In the genomic region with DNA sequence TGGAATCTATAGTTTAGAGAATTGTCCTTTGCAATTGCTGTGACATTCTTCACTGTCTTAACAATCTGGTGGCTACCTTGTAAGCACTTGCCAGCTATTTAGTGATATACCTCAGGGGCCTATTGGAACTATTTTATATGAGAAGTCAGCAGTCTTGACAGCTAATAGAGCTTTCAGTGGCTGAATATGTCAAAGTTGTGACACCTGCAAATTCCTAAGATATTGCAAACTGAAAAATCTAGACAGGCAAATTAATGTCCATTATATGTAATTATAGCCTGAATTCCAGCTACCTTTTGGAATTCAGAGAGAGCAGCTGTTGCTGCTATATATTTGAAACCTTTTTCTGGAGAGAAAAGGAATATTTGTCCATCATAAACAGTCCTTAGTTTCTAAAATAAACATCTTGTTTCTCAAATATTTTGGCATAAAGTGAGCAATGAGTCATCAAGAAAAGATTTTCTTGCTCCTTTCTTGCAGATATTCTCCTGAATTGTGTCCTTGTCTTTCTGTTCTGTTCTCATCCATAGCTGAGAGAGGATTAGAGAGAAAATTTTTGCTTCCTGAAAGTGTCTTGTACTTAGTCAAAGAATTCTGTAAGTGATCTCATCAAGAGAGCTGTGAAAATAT, we compare ENCODE assay signal across 23 cellular contexts.
DNase-seq lines count a peak whose midpoint lies in the region; ATAC-seq and TF ChIP-seq lines count a peak whose summit lies in the region.
"Had no signal": no experiment of that assay in that cellular context is flagged by ENCODE, and none has a peak within 500 bp of the region (broad histone marks: within the 10 kb centered on the region; RNA-seq: fewer than 3 reads in every experiment).

No MANE protein-coding gene starts in this region.

- H2AK9ac ChIP-seq in IMR-90 (replicated peaks; ENCODE audit: low read depth, low read length, poor library complexity): no peak overlapping the region

- no peaks in the 10 kb centered on the region for H3K36me3 ChIP-seq in IMR-90 (ENCODE audit: control insufficient read depth, insufficient read depth, low read length)
- no peaks in the 10 kb centered on the region for H3K36me3 ChIP-seq in neural cell (ENCODE audit: insufficient read depth, low read length)
- H3K36me3 ChIP-seq in HAP-1 (replicated peaks): no peaks in the 10 kb centered on the region
- H3K36me3 ChIP-seq in effector memory CD4-positive, alpha-beta T cell (ENCODE audit: control insufficient read depth, insufficient read depth, low read length): no peaks in the 10 kb centered on the region
- H3K36me3 ChIP-seq: gastroesophageal sphincter had no signal

- TF ChIP-seq POLR2A in IMR-90 (IDR thresholded peaks at IDR 0.05; ENCODE audit: low read depth, low read length): no peak

- H2BK20ac ChIP-seq in IMR-90 (ENCODE audit: low read depth, low read length): no peak overlapping the region

- DNase-seq in AG10803 (ENCODE audit: low read depth) (peak; percentile 61), IMR-90 (peak; percentile 75), cerebellar cortex (ENCODE audit: low spot score) (peak; percentile 4), HAP-1 (ENCODE audit: low spot score in 2 of 2) (no peak), Ammon's horn (ENCODE audit: low spot score) (no peak)
- DNase-seq in effector memory CD4-positive, alpha-beta T cell: no peak
- DNase-seq: activated effector memory CD4-positive, alpha-beta T cell treated with anti-CD3 and anti-CD28 coated beads, Interleukin-2, amount 50 U/mL, for 16 hours; body of pancreas; CD4-positive, CD25-positive, alpha-beta regulatory T cell; effector CD8-positive, alpha-beta T cell; H9; naive thymus-derived CD4-positive, alpha-beta T cell; NCI-H1105; NCI-H2227 treated with DMSO at 0.1 percent for 48 hours; psoas muscle; SHP77; stimulated activated CD4-positive, alpha-beta T cell treated with anti-CD3 and anti-CD28 coated beads, Interleukin-12 subunit alpha, Interleukin-12 subunit beta, amount 100 ng/mL, for 4 hours; stimulated activated naive CD8-positive, alpha-beta T cell treated with anti-CD3 and anti-CD28 coated beads, Interleukin-15, Interleukin-2, amounts not matched to agents 100 U/mL and 50 U/mL, for 24 hours had no signal

- CTCF ChIA-PET in IMR-90 (lab: Yijun Ruan, JAX): interaction anchor here (0.8 kb wide), 1 partner anchor 1661 kb away, joined by 3 read pairs; no protein-coding TSS in a partner anchor

- H2AK5ac ChIP-seq in IMR-90 (ENCODE audit: low read depth, low read length): no peak overlapping the region

- no peaks in the 10 kb centered on the region for H3K9me1 ChIP-seq in IMR-90 (ENCODE audit: insufficient read depth, low read length)

- H2BK5ac ChIP-seq in IMR-90 (ENCODE audit: low read depth, low read length, poor library complexity, severe bottlenecking): no peak overlapping the region

- POLR2A ChIA-PET in IMR-90 (lab: Charles Lee; ENCODE audit: unreplicated experiment): no interaction called here

- H4K5ac ChIP-seq in IMR-90 (ENCODE audit: low read depth, low read length): no peak overlapping the region

- peak; percentile 98 for TF ChIP-seq EP300 in neural cell (conservative IDR thresholded peaks at IDR 0.05; ENCODE audit: poor library complexity, severe bottlenecking)

- H3K56ac ChIP-seq in IMR-90 (ENCODE audit: extremely low read depth, insufficient read depth, low read length): no peak overlapping the region

- ATAC-seq in IMR-90 (ENCODE audit: low read depth) (peak; percentile 88), GM19351 (IDR thresholded peaks at IDR 0.05; ENCODE audit: unreplicated experiment) (no peak)
- ATAC-seq: activated CD4-positive, CD25-positive, alpha-beta regulatory T cell treated with anti-CD3 and anti-CD28 coated beads, Interleukin-2, amount 50 U/mL, for 24 hours; body of pancreas; gastroesophageal sphincter; K562; naive thymus-derived CD4-positive, alpha-beta T cell; psoas muscle; stimulated activated naive CD8-positive, alpha-beta T cell treated with anti-CD3 and anti-CD28 coated beads, Interleukin-15, Interleukin-2, amounts not matched to agents 100 U/mL and 50 U/mL, for 24 hours had no signal

- no peak overlapping the region for H3K23ac ChIP-seq in IMR-90 (ENCODE audit: low read depth, low read length)

- H3K18ac ChIP-seq in IMR-90 (ENCODE audit: low read depth, low read length): no peak overlapping the region

- H2BK15ac ChIP-seq in IMR-90 (ENCODE audit: low read depth, low read length): no peak overlapping the region

- no peak overlapping the region for H3K14ac ChIP-seq in IMR-90 (replicated peaks; ENCODE audit: low read depth, low read length)

- H3F3A ChIP-seq in neural cell (ENCODE audit: insufficient read depth, low read length, poor library complexity, severe bottlenecking): no peaks in the 10 kb centered on the region

- no peaks in the 10 kb centered on the region for H3K9me2 ChIP-seq in neural cell (ENCODE audit: insufficient read depth, low read length)

- H3K4me3 ChIP-seq in AG10803 (ENCODE audit: low read length) (no peak overlapping the region), IMR-90 (ENCODE audit: insufficient read depth, low read depth, low read length) (no peak overlapping the region), neural cell (ENCODE audit: low read length) (peak overlapping the region; percentile 1), HAP-1 (no peak overlapping the region)
- H3K4me3 ChIP-seq in effector memory CD4-positive, alpha-beta T cell (ENCODE audit: insufficient read depth, low read depth, low read length, poor library complexity, severe bottlenecking): no peak overlapping the region
- H3K4me3 ChIP-seq: body of pancreas, gastroesophageal sphincter, K562, psoas muscle had no signal

- H3K79me1 ChIP-seq in IMR-90 (ENCODE audit: low read depth in 1 of 2, low read length in 2 of 2): no peaks in the 10 kb centered on the region

- H4K91ac ChIP-seq in IMR-90 (ENCODE audit: insufficient read depth, low read depth, low read length): no peak overlapping the region

- H4K8ac ChIP-seq in IMR-90 (ENCODE audit: low read depth in 2 of 2, low read length in 2 of 2): no peak overlapping the region

- TF ChIP-seq RAD21 in IMR-90 (IDR thresholded peaks at IDR 0.05; ENCODE audit: low read length) (no peak), neural cell (conservative IDR thresholded peaks at IDR 0.05) (no peak)

- BruUV-seq in IMR-90 (replicated peaks; lab: Mats Ljungman, UMichigan): no TSS peak

- in situ Hi-C loops in IMR-90 (cut with MboI; ENCODE audit: low sequenced_read_pairs) (no loop called here), HAP-1 (cut with MboI; ENCODE audit: low sequenced_read_pairs) (no loop called here)

- TF ChIP-seq CTCF in AG10803 (conservative IDR thresholded peaks at IDR 0.05; ENCODE audit: low read length) (no peak), IMR-90 (conservative IDR thresholded peaks at IDR 0.05; ENCODE audit: low read depth, low read length) (no peak), neural cell (IDR thresholded peaks at IDR 0.05; ENCODE audit: poor library complexity, severe bottlenecking) (no peak)

- no peak overlapping the region for H2BK120ac ChIP-seq in IMR-90 (ENCODE audit: low read depth, low read length)

- H3K9me3 ChIP-seq in IMR-90 (ENCODE audit: control insufficient read depth, insufficient read depth, low read length) (no peaks in the 10 kb centered on the region), neural cell (ENCODE audit: low read length) (no peaks in the 10 kb centered on the region), HAP-1 (no peaks in the 10 kb centered on the region)
- no peaks in the 10 kb centered on the region for H3K9me3 ChIP-seq in effector memory CD4-positive, alpha-beta T cell (ENCODE audit: control insufficient read depth, low read length)
- H3K9me3 ChIP-seq: body of pancreas, gastroesophageal sphincter, psoas muscle had no signal

- intact Hi-C loops in IMR-90 (cut with micrococcal nuclease): no loop called here

- no peaks in the 10 kb centered on the region; the same call in 1 of the 2 replicates for H3K4me1 ChIP-seq in IMR-90 (ENCODE audit: control insufficient read depth, insufficient read depth, low read length)
- H3K4me1 ChIP-seq in HAP-1: no peaks in the 10 kb centered on the region
- no peaks in the 10 kb centered on the region for H3K4me1 ChIP-seq in effector memory CD4-positive, alpha-beta T cell (ENCODE audit: control insufficient read depth, insufficient read depth, low read length, poor library complexity, severe bottlenecking)
- H3K4me1 ChIP-seq: psoas muscle had no signal

- dilution Hi-C loops in IMR-90 (cut with HindIII; ENCODE audit: low sequenced_read_pairs, unreplicated experiment): no loop called here

- H2AFZ ChIP-seq in IMR-90 (replicated peaks; ENCODE audit: low read length, poor library complexity) (no peak overlapping the region), neural cell (ENCODE audit: low read depth, low read length) (no peak overlapping the region)

- no peak overlapping the region for H3K27ac ChIP-seq in IMR-90 (ENCODE audit: insufficient read depth, low read length)
- no peak overlapping the region for H3K27ac ChIP-seq in neural cell (ENCODE audit: low read length)
- H3K27ac ChIP-seq in effector memory CD4-positive, alpha-beta T cell (ENCODE audit: insufficient read depth, low read length, poor library complexity, severe bottlenecking): no peak overlapping the region
- H3K27ac ChIP-seq: body of pancreas, gastroesophageal sphincter, psoas muscle had no signal

- H3K27me3 ChIP-seq in IMR-90 (ENCODE audit: control insufficient read depth, insufficient read depth, low read length): no peaks in the 10 kb centered on the region
- H3K27me3 ChIP-seq in neural cell (ENCODE audit: insufficient read depth, low read depth, low read length): no peaks in the 10 kb centered on the region
- no peaks in the 10 kb centered on the region for H3K27me3 ChIP-seq in HAP-1 (ENCODE audit: low read depth)
- no peaks in the 10 kb centered on the region for H3K27me3 ChIP-seq in effector memory CD4-positive, alpha-beta T cell (replicated peaks; ENCODE audit: control insufficient read depth, insufficient read depth, low read length, poor library complexity, severe bottlenecking)
- H3K27me3 ChIP-seq: body of pancreas, gastroesophageal sphincter had no signal

- no peaks in the 10 kb centered on the region for H4K20me1 ChIP-seq in IMR-90 (ENCODE audit: insufficient read depth, low read length)
- H4K20me1 ChIP-seq in neural cell (ENCODE audit: insufficient read depth): no peaks in the 10 kb centered on the region

- no peak overlapping the region for H3K4ac ChIP-seq in IMR-90 (ENCODE audit: low read depth, low read length)

- H3K9ac ChIP-seq in IMR-90 (ENCODE audit: low read depth, low read length) (no peak overlapping the region), neural cell (ENCODE audit: low read length) (no peak overlapping the region)

- H3K79me2 ChIP-seq in neural cell (replicated peaks; ENCODE audit: insufficient read depth, low read length): no peaks in the 10 kb centered on the region

- H3K4me2 ChIP-seq in IMR-90 (ENCODE audit: low read depth, low read length): peak overlapping the region; percentile 56
- peak overlapping the region; percentile 25 for H3K4me2 ChIP-seq in neural cell (ENCODE audit: low read length)

TF ChIP-seq in IMR-90, 13 proteins besides CTCF, POLR2A, EP300 and RAD21 (continues in another document):
- TF ChIP-seq NFE2L2 (IDR thresholded peaks at IDR 0.05; ENCODE audit: low read depth, low read length): no peak
- TF ChIP-seq MAZ (IDR thresholded peaks at IDR 0.05; ENCODE audit: borderline replicate concordance, low read depth, low read length): no peak

TF ChIP-seq in neural cell, 6 proteins besides CTCF, POLR2A, EP300 and RAD21 (continues in another document):
- no peak for TF ChIP-seq SMC3 (conservative IDR thresholded peaks at IDR 0.05; ENCODE audit: poor library complexity)
- peak; percentile 85 for TF ChIP-seq POLR2AphosphoS5 (IDR thresholded peaks at IDR 0.05)

Comparison
In these comparisons a context has a peak if more than half of its experiments do, and no peak if none do; other contexts are left out.
1. DNase-seq: peak in AG10803 (single experiment), IMR-90 (single experiment) and cerebellar cortex (single experiment); none in HAP-1 (0 of 2), Ammon's horn (single experiment) and effector memory CD4-positive, alpha-beta T cell (0 of 3).